In genomic region chr6:137215630-137216029, GRCh38 we compare ENCODE assay signal across 11 cellular contexts. TPM values are rescaled to one million over a fixed set of nuclear protein-coding genes. Genes with fewer than 3 reads are reported as not detected.
"Had no signal": no experiment of that assay in that cellular context is flagged by ENCODE, and none has a peak within 500 bp of the region (broad histone marks: within the 10 kb centered on the region; RNA-seq: fewer than 3 reads in every experiment).

No MANE protein-coding gene starts in this region.

RNA-seq across cellular contexts. Expression of gene IL22RA2, which starts 42.2 kb away (rescaled TPM):
- total RNA-seq: activated CD8-positive, alpha-beta T cell treated with anti-CD3 and anti-CD28 coated beads, Interleukin-2, amount 10 ng/mL, durations not matched to agents 7 days and 5 days; dermis blood vessel endothelial cell; esophagus muscularis mucosa; fibroblast of villous mesenchyme; mucosa of descending colon; naive thymus-derived CD8-positive, alpha-beta T cell; SK-MEL-5; skeletal muscle tissue; T-helper 2 cell treated with Interferon-gamma antibody and Interleukin-4, amounts not matched to agents 100 ng/mL and 5 ng/mL, for 36 hours; WTC11 had no signal
- polyA plus RNA-seq: immature natural killer cell; naive thymus-derived CD8-positive, alpha-beta T cell had no signal
